In the genomic region with DNA sequence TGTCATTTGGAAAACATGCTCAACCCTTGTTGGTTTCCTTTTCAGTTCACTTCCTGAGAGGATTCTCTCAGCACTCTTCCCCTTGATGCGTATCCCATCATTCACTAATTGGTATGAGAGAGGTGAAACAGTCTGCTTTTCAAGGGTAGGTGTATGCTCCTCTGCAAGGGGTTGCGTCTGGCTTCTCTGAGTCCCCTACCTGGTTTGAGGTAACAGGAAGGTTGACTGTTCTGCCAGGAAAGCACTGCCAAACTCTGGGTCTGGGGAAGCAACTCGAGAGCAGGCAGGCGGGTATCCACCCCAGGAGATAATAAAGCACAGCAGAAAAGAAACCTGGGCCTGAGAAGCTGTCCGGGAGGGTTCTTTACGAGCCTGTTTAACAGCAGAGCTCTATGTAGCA, we compare ENCODE assay signal across 22 cellular contexts.
"Had no signal": no experiment of that assay in that cellular context is flagged by ENCODE, and none has a peak within 500 bp of the region (broad histone marks: within the 10 kb centered on the region; RNA-seq: fewer than 3 reads in every experiment).

No MANE protein-coding gene starts in this region.

- H3K27ac ChIP-seq: left ventricle myocardium inferior, ovary, skin epidermis, suprapubic skin, tibial nerve, uterus had no signal

- H3K4me1 ChIP-seq: left ventricle myocardium inferior, suprapubic skin, uterus had no signal

- H3K27me3 ChIP-seq: ovary, suprapubic skin, uterus had no signal

- H3K9me3 Mint-ChIP-seq: immature natural killer cell; naive B cell; natural killer cell; stimulated activated effector memory CD8-positive, alpha-beta T cell treated with anti-CD3 and anti-CD28 coated beads, Interleukin-12 subunit alpha, Interleukin-12 subunit beta, amount 100 ng/mL, for 72 hours; stimulated activated naive CD8-positive, alpha-beta T cell treated with anti-CD3 and anti-CD28 coated beads, Interleukin-15, Interleukin-2, amounts not matched to agents 100 ng/mL and 50 ng/mL, for 24 hours; type B pancreatic cell had no signal

- ATAC-seq: natural killer cell; right cardiac atrium; sciatic nerve; stimulated activated effector memory CD8-positive, alpha-beta T cell treated with anti-CD3 and anti-CD28 coated beads, Interleukin-12 subunit alpha, Interleukin-12 subunit beta, amount 100 ng/mL, for 72 hours had no signal

- H3K27ac Mint-ChIP-seq: immature natural killer cell; mesothelial cell of epicardium; naive B cell; natural killer cell; progenitor cell of endocrine pancreas; stimulated activated effector memory CD8-positive, alpha-beta T cell treated with anti-CD3 and anti-CD28 coated beads, Interleukin-12 subunit alpha, Interleukin-12 subunit beta, amount 100 ng/mL, for 72 hours; stimulated activated naive CD8-positive, alpha-beta T cell treated with anti-CD3 and anti-CD28 coated beads, Interleukin-15, Interleukin-2, amounts not matched to agents 100 ng/mL and 50 ng/mL, for 24 hours; type B pancreatic cell had no signal

- H3K36me3 Mint-ChIP-seq: immature natural killer cell; naive B cell; natural killer cell; stimulated activated effector memory CD8-positive, alpha-beta T cell treated with anti-CD3 and anti-CD28 coated beads, Interleukin-12 subunit alpha, Interleukin-12 subunit beta, amount 100 ng/mL, for 72 hours had no signal

- H3K4me3 ChIP-seq: left ventricle myocardium inferior, lung, ovary, skin epidermis, suprapubic skin, tibial nerve, uterus had no signal

- H3K4me3 Mint-ChIP-seq: immature natural killer cell; mesothelial cell of epicardium; naive B cell; natural killer cell; stimulated activated effector memory CD8-positive, alpha-beta T cell treated with anti-CD3 and anti-CD28 coated beads, Interleukin-12 subunit alpha, Interleukin-12 subunit beta, amount 100 ng/mL, for 72 hours; stimulated activated naive CD8-positive, alpha-beta T cell treated with anti-CD3 and anti-CD28 coated beads, Interleukin-15, Interleukin-2, amounts not matched to agents 100 ng/mL and 50 ng/mL, for 24 hours; type B pancreatic cell had no signal

- H3K27me3 Mint-ChIP-seq: progenitor cell of endocrine pancreas; stimulated activated naive CD8-positive, alpha-beta T cell treated with anti-CD3 and anti-CD28 coated beads, Interleukin-15, Interleukin-2, amounts not matched to agents 100 ng/mL and 50 ng/mL, for 24 hours; type B pancreatic cell had no signal

- H3K4me1 Mint-ChIP-seq: immature natural killer cell; naive B cell; natural killer cell; stimulated activated effector memory CD8-positive, alpha-beta T cell treated with anti-CD3 and anti-CD28 coated beads, Interleukin-12 subunit alpha, Interleukin-12 subunit beta, amount 100 ng/mL, for 72 hours had no signal

- DNase-seq: hippocampal formation; immature natural killer cell; left ventricle myocardium inferior; mesendoderm; naive B cell; natural killer cell; ovary; retina; right cardiac atrium; stimulated activated CD4-positive, alpha-beta T cell treated with anti-CD3 and anti-CD28 coated beads, Interleukin-4, amount 100 ng/mL, for 24 hours; stimulated activated naive CD4-positive, alpha-beta T cell; uterus had no signal

- H3K9me3 ChIP-seq: left ventricle myocardium inferior, ovary, suprapubic skin, tibial nerve, uterus had no signal

- H3K36me3 ChIP-seq: left ventricle myocardium inferior, ovary, suprapubic skin, tibial nerve, uterus had no signal
